23 cellular contexts compared by ENCODE assay signal in the genomic region with DNA sequence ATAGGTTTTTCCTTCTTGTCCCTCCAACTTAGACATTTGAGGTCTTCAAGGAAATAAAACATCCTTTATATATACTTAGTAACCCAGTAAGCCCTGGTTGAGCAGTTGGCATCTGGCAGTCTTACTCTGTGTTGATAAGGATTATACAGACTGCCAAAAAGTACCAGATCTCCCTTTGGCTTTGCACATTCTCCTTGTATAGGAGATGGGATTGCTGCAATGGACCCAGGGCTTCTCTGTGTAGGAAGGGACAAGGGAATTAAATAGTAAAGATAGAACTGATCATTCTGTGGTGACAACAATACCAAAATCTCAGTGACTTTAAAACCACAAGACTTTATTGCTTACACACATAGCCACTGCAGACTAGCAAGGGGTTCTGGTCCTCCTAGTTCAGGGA.
"Had no signal": no experiment of that assay in that cellular context is flagged by ENCODE, and none has a peak within 500 bp of the region (broad histone marks: within the 10 kb centered on the region; RNA-seq: fewer than 3 reads in every experiment).

No MANE protein-coding gene starts in this region.

- DNase-seq: dermis blood vessel endothelial cell; dorsolateral prefrontal cortex; effector CD4-positive, alpha-beta T cell; effector memory CD4-positive, alpha-beta T cell; esophagus squamous epithelium; foreskin fibroblast; foreskin melanocyte; gastrocnemius medialis; heart left ventricle; hypothalamus; immature natural killer cell; islet precursor cell; kidney; kidney glomerular epithelial cell; left colon; left ventricle myocardium inferior; lower lobe of right lung; mesenchymal stem cell; mucosa of descending colon; naive B cell; naive thymus-derived CD8-positive, alpha-beta T cell had no signal

- H3K4me3 Mint-ChIP-seq: immature natural killer cell; mesothelial cell of epicardium; naive B cell; naive thymus-derived CD8-positive, alpha-beta T cell had no signal

- H3K4me1 Mint-ChIP-seq: immature natural killer cell; mesothelial cell of epicardium; naive B cell; naive thymus-derived CD8-positive, alpha-beta T cell had no signal

- ATAC-seq: gastrocnemius medialis; heart left ventricle; left colon; left lobe of liver; lower lobe of right lung; mucosa of descending colon; naive thymus-derived CD8-positive, alpha-beta T cell had no signal

- H3K36me3 Mint-ChIP-seq: mesothelial cell of epicardium, naive B cell had no signal

- H3K27ac Mint-ChIP-seq: immature natural killer cell; mesothelial cell of epicardium; naive B cell; naive thymus-derived CD8-positive, alpha-beta T cell had no signal
